In the genomic region with DNA sequence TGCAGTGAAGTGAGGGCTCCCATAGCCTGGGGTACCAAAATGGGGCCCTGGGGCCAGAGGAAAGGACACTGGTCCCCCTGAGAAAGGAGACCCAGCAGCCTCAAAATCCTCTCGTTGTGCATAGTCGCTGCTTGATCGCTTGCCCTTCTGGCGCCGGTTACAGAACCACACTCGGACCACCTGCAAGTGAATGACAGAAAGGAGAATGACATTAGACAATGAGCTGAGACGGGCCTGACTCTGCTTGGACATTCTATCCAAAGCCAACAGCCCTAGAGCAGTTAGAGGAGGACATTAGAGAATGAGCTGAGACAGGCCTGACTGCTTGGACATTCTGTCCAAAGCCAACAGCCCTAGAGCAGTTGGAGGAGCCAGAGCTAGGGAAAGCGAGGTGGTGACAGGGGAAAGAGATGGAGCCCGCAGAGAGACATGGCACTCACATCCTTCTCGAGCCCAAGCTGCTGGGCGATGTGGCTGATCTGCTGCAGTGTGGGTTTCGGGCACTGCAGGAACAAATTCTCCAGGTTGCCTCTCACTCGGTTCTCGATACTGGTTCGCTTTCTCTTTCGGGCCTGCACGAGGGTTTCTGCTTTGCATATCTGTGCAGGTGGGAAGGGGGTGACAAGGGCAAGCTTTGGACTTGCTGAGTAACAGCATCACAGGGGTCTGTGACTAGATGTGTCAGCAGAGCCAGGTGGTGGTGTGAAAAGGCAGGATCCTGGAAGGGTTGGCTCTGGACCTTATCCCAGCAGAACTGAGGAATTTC, we compare ENCODE assay signal across 15 cellular contexts. TPM values are rescaled to one million over a fixed set of nuclear protein-coding genes. Genes with fewer than 3 reads are reported as not detected.
DNase-seq lines count a peak whose midpoint lies in the region; ATAC-seq and TF ChIP-seq lines count a peak whose summit lies in the region.
"Not testable (repeated sequence)": the region's sequence is repeated elsewhere in the genome, so short reads cannot be mapped to it uniquely, and the experiment has no call there.
"Had no signal": no experiment of that assay in that cellular context is flagged by ENCODE, and none has a peak within 500 bp of the region (broad histone marks: within the 10 kb centered on the region; RNA-seq: fewer than 3 reads in every experiment).

No MANE protein-coding gene starts in this region.

- not testable (repeated sequence) for H3K36me3 ChIP-seq in mucosa of descending colon (ENCODE audit: low read depth)

- not testable (repeated sequence) for H2BK12ac ChIP-seq in H9 (ENCODE audit: insufficient read length, low read depth, low read length)

- CTCF ChIA-PET in activated CD4-positive, alpha-beta T cell treated with anti-CD3 and anti-CD28 coated beads for 36 hours (lab: Charles Lee), result interaction anchor here (0.6 to 1.6 kb wide), 3 partner anchors 10 to 210 kb away, joined by 3 read pairs; no protein-coding TSS in a partner anchor

- H3K23me2 ChIP-seq in H9 (ENCODE audit: insufficient read length, low read depth, low read length, poor library complexity, severe bottlenecking), result peaks cover 15% of the 10 kb centered on the region

- H3K27ac ChIP-seq in H9 (ENCODE audit: insufficient read length, low read depth, low read length), result not testable (repeated sequence)

- H3K27ac Mint-ChIP-seq in H9, result peak overlapping the region in 2 of 3 experiments; percentile 86 to 94; a peak in 5 of 7 replicates
- H3K27ac Mint-ChIP-seq in activated CD4-positive, alpha-beta T cell treated with anti-CD3 and anti-CD28 coated beads for 36 hours, result peak overlapping the region; percentile 53

- not testable (repeated sequence) for H4K20me1 ChIP-seq in H9 (ENCODE audit: control insufficient read depth, insufficient read depth, insufficient read length)

- peak; percentile 63 for DNase-seq in GM10266 (ENCODE audit: extremely low spot score)
- DNase-seq in H9, mucosa of descending colon: not testable (repeated sequence)
- DNase-seq in activated CD4-positive, alpha-beta T cell treated with anti-CD3 and anti-CD28 coated beads for 36 hours, result peak; percentile 36

- peak; percentile 51 for ATAC-seq in GM18873 (IDR thresholded peaks at IDR 0.05; ENCODE audit: low FRiP score, unreplicated experiment)
- ATAC-seq in GM19463 (IDR thresholded peaks at IDR 0.05; ENCODE audit: unreplicated experiment), result peak; percentile 86
- peak; percentile 62 for ATAC-seq in HG03060 (IDR thresholded peaks at IDR 0.05; ENCODE audit: low read depth, unreplicated experiment)
- peak; percentile 54 for ATAC-seq in HG03565 (IDR thresholded peaks at IDR 0.05; ENCODE audit: unreplicated experiment)
- peak; percentile 61 for ATAC-seq in activated CD4-positive, alpha-beta T cell treated with anti-CD3 and anti-CD28 coated beads for 36 hours
- peak; percentile 26 for ATAC-seq in mucosa of descending colon

- H2AFZ ChIP-seq in H9 (ENCODE audit: low read length), result not testable (repeated sequence)

- H2BK20ac ChIP-seq in H9 (ENCODE audit: low read depth, low read length, poor library complexity, severe bottlenecking), result not testable (repeated sequence)

- H3K9me3 ChIP-seq in H9 (ENCODE audit: control insufficient read depth, low read depth, low read length); mucosa of descending colon: not testable (repeated sequence)

- H3T11ph ChIP-seq in H9 (ENCODE audit: low read length), result not testable (repeated sequence)

- H2BK120ac ChIP-seq in H9 (ENCODE audit: low read depth, low read length, poor library complexity, severe bottlenecking), result not testable (repeated sequence)

- H3K4me3 ChIP-seq in mucosa of descending colon, result not testable (repeated sequence)

- not testable (repeated sequence) for H3K9me3 Mint-ChIP-seq in H9; activated CD4-positive, alpha-beta T cell treated with anti-CD3 and anti-CD28 coated beads for 36 hours (ENCODE audit: low read depth)

- H2BK15ac ChIP-seq in H9 (ENCODE audit: low read depth, low read length), result not testable (repeated sequence)

- H3K79me1 ChIP-seq in H9 (ENCODE audit: insufficient read depth, low read depth, low read length, poor library complexity, severe bottlenecking), result not testable (repeated sequence)

- H3K27me3 ChIP-seq in H9 (ENCODE audit: insufficient read depth, low read length), result not testable (repeated sequence)

- H3K14ac ChIP-seq in H9 (ENCODE audit: insufficient read depth, low read length), result not testable (repeated sequence)

- no CpG with 5 or more reads among the region's 17 CpGs for WGBS in H9 (ENCODE audit: extremely low coverage, insufficient read length, low lambda C conversion rate)

- H2AK5ac ChIP-seq in H9 (ENCODE audit: insufficient read length, low read length), result not testable (repeated sequence)

- H4K91ac ChIP-seq in H9 (ENCODE audit: insufficient read length, low read depth, low read length), result not testable (repeated sequence)

- H3K79me2 ChIP-seq in H9 (ENCODE audit: insufficient read depth, low read length), result peaks cover 31% of the 10 kb centered on the region

- H3K4me1 ChIP-seq in H9 (ENCODE audit: insufficient read depth, low read length); mucosa of descending colon (ENCODE audit: low read depth): not testable (repeated sequence)

- H3K56ac ChIP-seq in H9 (ENCODE audit: insufficient read length, low read depth, low read length), result not testable (repeated sequence)

- intact Hi-C loops in activated CD4-positive, alpha-beta T cell treated with anti-CD3 and anti-CD28 coated beads for 36 hours (cut with DNase I, micrococcal nuclease); mucosa of descending colon (cut with DNase I, micrococcal nuclease): not testable (repeated sequence)

- not testable (repeated sequence) for H2BK5ac ChIP-seq in H9 (ENCODE audit: insufficient read length, low read length)

- not testable (repeated sequence) for H3K4me2 ChIP-seq in H9 (ENCODE audit: insufficient read depth, insufficient read length, low read length)

- H3K4ac ChIP-seq in H9 (ENCODE audit: low read depth, low read length), result not testable (repeated sequence)

- POLR2A ChIA-PET in activated CD4-positive, alpha-beta T cell treated with anti-CD3 and anti-CD28 coated beads for 36 hours (lab: Charles Lee), result not testable (repeated sequence)

- H4K8ac ChIP-seq in H9 (replicated peaks; ENCODE audit: insufficient read length, low read depth, low read length), result not testable (repeated sequence)

- H3K18ac ChIP-seq in H9 (ENCODE audit: insufficient read length, low read depth, low read length), result not testable (repeated sequence)

- H3K9ac ChIP-seq in H9 (ENCODE audit: extremely low read depth, insufficient read length, low read length), result not testable (repeated sequence)

- H3K4me1 Mint-ChIP-seq in H9, result peaks cover 58 to 61% of the 10 kb centered on the region in 2 experiments
- peaks cover 43% of the 10 kb centered on the region for H3K4me1 Mint-ChIP-seq in activated CD4-positive, alpha-beta T cell treated with anti-CD3 and anti-CD28 coated beads for 36 hours

- not testable (repeated sequence) for TF ChIP-seq CTCF in GM10266 (IDR thresholded peaks at IDR 0.05; ENCODE audit: control insufficient read depth, insufficient read depth, low read depth, missing control alignments); H9 (conservative IDR thresholded peaks at IDR 0.05); mucosa of descending colon (IDR thresholded peaks at IDR 0.05)

- not testable (repeated sequence) for H4K5ac ChIP-seq in H9 (ENCODE audit: insufficient read length, low read depth, low read length)

- not testable (repeated sequence) for H3K27me3 Mint-ChIP-seq in H9 (ENCODE audit: low read depth); activated CD4-positive, alpha-beta T cell treated with anti-CD3 and anti-CD28 coated beads for 36 hours

- peaks cover 54 to 90% (median 61%) of the 10 kb centered on the region in 3 experiments for H3K36me3 Mint-ChIP-seq in H9 (ENCODE audit: insufficient read depth in 1 of 3, low read depth in 3 of 3)
- H3K36me3 Mint-ChIP-seq in activated CD4-positive, alpha-beta T cell treated with anti-CD3 and anti-CD28 coated beads for 36 hours (ENCODE audit: low read depth), result peaks cover 23% of the 10 kb centered on the region

- H3K4me3 Mint-ChIP-seq in H9, result peak overlapping the region in 1 of 2 experiments; percentile 27; a peak in 2 of 5 replicates
- not testable (repeated sequence) for H3K4me3 Mint-ChIP-seq in activated CD4-positive, alpha-beta T cell treated with anti-CD3 and anti-CD28 coated beads for 36 hours

- H3K23ac ChIP-seq in H9 (ENCODE audit: insufficient read length, low read depth, low read length), result not testable (repeated sequence)

RNA-seq across cellular contexts. Expression of a gene that starts 5.6 kb away (rescaled TPM):
- total RNA-seq in H9 (2021) (2,134 TPM in 2 replicates), mucosa of descending colon (1 to 10 TPM; 2.1 to 5.8 (median 3.4) TPM)
- under 1 TPM in 1 of 2 experiments, not detected in 1; 0.21 TPM for total RNA-seq in activated CD4-positive, alpha-beta T cell treated with anti-CD3 and anti-CD28 coated beads for 36 hours
- total RNA-seq: CD4-positive, alpha-beta T cell; cerebellum had no signal

RNA-seq across cellular contexts. Expression of a gene that starts 6.5 kb away (rescaled TPM):
- total RNA-seq in H9 (2021) (15.0 and 16.5 TPM in 2 replicates), mucosa of descending colon (10 to 100 TPM in 1 of 3 donors, 1 to 10 TPM in 2; 5.3 to 13.2 (median 7.3) TPM)
- total RNA-seq in activated CD4-positive, alpha-beta T cell treated with anti-CD3 and anti-CD28 coated beads for 36 hours, result 10 to 100 TPM; 82.6 to 88.0 TPM

RNA-seq across cellular contexts. Expression of a gene that starts 7.3 kb away (rescaled TPM):
- total RNA-seq in H9 (2021), result 42.7 and 45.5 TPM in 2 replicates
- 10 to 100 TPM; 39.7 to 57.6 TPM for total RNA-seq in activated CD4-positive, alpha-beta T cell treated with anti-CD3 and anti-CD28 coated beads for 36 hours
- 10 to 100 TPM; 25.7 to 53.3 (median 43.4) TPM for total RNA-seq in mucosa of descending colon

RNA-seq across cellular contexts. Expression of a gene that starts 26.0 kb away (rescaled TPM):
- 0.31 and 0.33 TPM in 2 replicates for total RNA-seq in H9 (2021)
- total RNA-seq in activated CD4-positive, alpha-beta T cell treated with anti-CD3 and anti-CD28 coated beads for 36 hours, result not detected
- total RNA-seq in mucosa of descending colon, result not detected
- total RNA-seq: aorta; CD4-positive, alpha-beta T cell; cerebellum; hepatocyte; kidney epithelial cell; LHCN-M2; ureter had no signal

RNA-seq across cellular contexts. Expression of a gene that starts 44.6 kb away (rescaled TPM):
- total RNA-seq in H9 (2021) (not detected in 2 replicates), mucosa of descending colon (not detected)
- not detected for total RNA-seq in activated CD4-positive, alpha-beta T cell treated with anti-CD3 and anti-CD28 coated beads for 36 hours
- total RNA-seq: aorta; CD4-positive, alpha-beta T cell; cerebellum; hepatocyte; kidney epithelial cell; LHCN-M2; ureter had no signal

Comparison
In these comparisons a context has a peak if more than half of its experiments do, and no peak if none do; other contexts are left out.
1. ATAC-seq: peak in every context shown above with its lines; median percentile 86 in GM19463; 62 in HG03060; 61 in activated CD4-positive, alpha-beta T cell treated with anti-CD3 and anti-CD28 coated beads for 36 hours; 54 in HG03565; 51 in GM18873; 26 in mucosa of descending colon.
2. RNA of a gene that starts 5.6 kb away (total RNA-seq): 2,134 TPM in H9; 2.1 to 5.8 TPM in mucosa of descending colon and 0.21 TPM in activated CD4-positive, alpha-beta T cell treated with anti-CD3 and anti-CD28 coated beads for 36 hours; every median in the first group is over 100 times any median in the second.